Comparison of ENCODE assay signal across 31 cellular contexts in the genomic region with DNA sequence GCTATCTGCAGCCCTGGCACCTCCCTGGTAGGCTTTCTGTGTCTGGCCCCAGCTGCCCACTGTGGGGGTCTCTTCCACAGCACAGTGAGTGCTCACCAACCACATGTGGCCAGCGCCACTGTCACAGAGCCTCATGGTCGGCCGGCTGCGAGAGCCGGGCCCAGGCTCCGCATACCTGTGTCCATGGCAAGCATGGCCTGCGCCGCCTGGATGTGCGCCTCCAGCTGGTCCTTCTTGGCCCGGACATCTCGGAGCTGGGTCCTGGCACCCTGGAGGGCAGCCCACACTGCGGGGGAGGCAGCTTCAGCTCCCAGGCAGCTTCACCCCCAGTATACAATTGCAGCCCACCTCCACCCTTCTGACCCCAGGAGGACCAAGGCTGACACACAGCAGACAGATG.
"Had no signal": no experiment of that assay in that cellular context is flagged by ENCODE, and none has a peak within 500 bp of the region (broad histone marks: within the 10 kb centered on the region; RNA-seq: fewer than 3 reads in every experiment).

No MANE protein-coding gene starts in this region.

- H3K9me3 ChIP-seq: body of pancreas, esophagus squamous epithelium, gastroesophageal sphincter had no signal

- H3K36me3 Mint-ChIP-seq: activated naive CD8-positive, alpha-beta T cell had no signal

- FAIRE-seq: colon, endometrium, endothelial cell of umbilical vein had no signal

- H3K27ac Mint-ChIP-seq: activated B cell treated with CpG ODN at 0.5 μM for 24 hours; activated CD8-positive, alpha-beta T cell treated with anti-CD3 and anti-CD28 coated beads for 36 hours; activated naive CD8-positive, alpha-beta T cell; activated T-helper 17 cell treated with anti-CD3 and anti-CD28 coated beads, Interleukin-2, amount 50 U/mL, for 72 hours; T-helper 17 cell; T-helper 2 cell treated with Interferon-gamma antibody and Interleukin-4, amounts not matched to agents 5 μg/mL and 100 μg/mL, for 36 hours had no signal

- H3K9me3 Mint-ChIP-seq: activated B cell treated with CpG ODN at 0.5 μM for 24 hours; activated CD8-positive, alpha-beta T cell treated with anti-CD3 and anti-CD28 coated beads for 36 hours; activated T-cell treated with anti-CD3 and anti-CD28 coated beads, Interleukin-2, amount 50 U/mL, for 4 hours; activated T-helper 17 cell treated with anti-CD3 and anti-CD28 coated beads, Interleukin-2, amount 50 U/mL, for 72 hours; T-helper 2 cell treated with Interferon-gamma antibody and Interleukin-4, amounts not matched to agents 5 μg/mL and 100 μg/mL, for 36 hours had no signal

- H3K4me1 Mint-ChIP-seq: activated B cell treated with CpG ODN at 0.5 μM for 24 hours; activated T-helper 17 cell treated with anti-CD3 and anti-CD28 coated beads, Interleukin-2, amount 50 U/mL, for 72 hours had no signal

- H3K27me3 Mint-ChIP-seq: activated B cell treated with CpG ODN at 0.5 μM for 24 hours; activated CD8-positive, alpha-beta T cell treated with anti-CD3 and anti-CD28 coated beads for 36 hours; activated naive CD8-positive, alpha-beta T cell; activated T-helper 17 cell treated with anti-CD3 and anti-CD28 coated beads, Interleukin-2, amount 50 U/mL, for 72 hours; T-helper 17 cell had no signal

- H3K4me3 ChIP-seq: body of pancreas, esophagus squamous epithelium, gastroesophageal sphincter had no signal

- H3K4me3 Mint-ChIP-seq: activated B cell treated with CpG ODN at 0.5 μM for 24 hours; activated CD8-positive, alpha-beta T cell treated with anti-CD3 and anti-CD28 coated beads for 36 hours; activated naive CD8-positive, alpha-beta T cell; activated T-cell treated with anti-CD3 and anti-CD28 coated beads, Interleukin-2, amount 50 U/mL, for 4 hours; activated T-helper 17 cell treated with anti-CD3 and anti-CD28 coated beads, Interleukin-2, amount 50 U/mL, for 72 hours; T-helper 17 cell; T-helper 2 cell treated with Interferon-gamma antibody and Interleukin-4, amounts not matched to agents 5 μg/mL and 100 μg/mL, for 36 hours had no signal

- H3K27me3 ChIP-seq: body of pancreas, esophagus squamous epithelium, gastroesophageal sphincter had no signal

- H3K4me1 ChIP-seq: body of pancreas had no signal

- DNase-seq: activated B cell treated with CpG ODN at 0.5 μM for 24 hours; activated CD4-positive, alpha-beta T cell treated with anti-CD3 and anti-CD28 coated beads for 48 hours; activated CD4-positive, alpha-beta T cell treated with anti-CD3 and anti-CD28 coated beads, Interleukin-2, amount 50 U/mL, for 1 hour; activated CD4-positive, alpha-beta T cell treated with anti-CD3 and anti-CD28 coated beads, Interleukin-2, amount 50 U/mL, for 48 hours; activated CD8-positive, alpha-beta memory T cell treated with anti-CD3 and anti-CD28 coated beads for 24 hours; activated CD8-positive, alpha-beta T cell treated with anti-CD3 and anti-CD28 coated beads for 36 hours; activated effector memory CD4-positive, alpha-beta T cell treated with Interleukin-2 at 50 U/mL for 16 hours; activated gamma-delta T cell treated with Interleukin-2 at 50 U/mL for 16 hours; activated naive CD4-positive, alpha-beta T cell treated with anti-CD3 and anti-CD28 coated beads, Interleukin-2, amount 50 U/mL, for 16 hours; activated naive CD4-positive, alpha-beta T cell treated with Interleukin-2 at 50 U/mL for 16 hours; activated T-cell treated with anti-CD3 and anti-CD28 coated beads, Interleukin-2, amount 50 U/mL, for 4 hours; amniotic stem cell; anterior cingulate cortex; body of pancreas; caudate nucleus; cortex of kidney; effector CD8-positive, alpha-beta T cell; esophagus squamous epithelium; foreskin melanocyte; T-helper 17 cell; T1000; WERI-Rb-1 had no signal

- H3K27ac ChIP-seq: body of pancreas, epithelial cell of prostate, WERI-Rb-1 had no signal

- ATAC-seq: activated CD4-positive, CD25-positive, alpha-beta regulatory T cell treated with anti-CD3 and anti-CD28 coated beads, Interleukin-2, amount 50 U/mL, for 24 hours; activated CD8-positive, alpha-beta T cell treated with anti-CD3 and anti-CD28 coated beads for 36 hours; activated T-cell treated with anti-CD3 and anti-CD28 coated beads, Interleukin-2, amount 50 U/mL, for 4 hours; activated T-helper 17 cell treated with anti-CD3 and anti-CD28 coated beads, Interleukin-2, amount 50 U/mL, for 72 hours; body of pancreas; gastroesophageal sphincter; T-helper 17 cell had no signal
